In the genomic region with DNA sequence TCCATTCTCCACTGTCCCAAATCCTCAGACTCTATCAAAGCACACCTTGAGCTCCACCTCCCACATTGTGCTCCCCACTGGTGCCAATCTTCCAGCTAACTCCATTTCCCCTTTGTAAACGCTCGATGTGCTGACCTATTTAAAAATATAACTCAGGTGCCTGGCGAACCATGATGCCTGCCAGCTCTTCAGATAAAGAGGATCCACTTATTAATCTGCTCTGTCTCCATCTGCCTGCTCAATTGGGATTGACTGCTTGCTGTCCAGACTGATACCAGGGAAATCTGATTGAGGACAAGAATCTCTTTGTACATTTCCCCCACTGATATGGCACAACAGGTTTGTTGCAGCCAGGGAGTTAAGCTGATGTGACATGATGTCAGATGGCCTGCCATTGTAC, we compare ENCODE assay signal across 21 cellular contexts.
DNase-seq lines count a peak whose midpoint lies in the region; ATAC-seq and TF ChIP-seq lines count a peak whose summit lies in the region.
"Had no signal": no experiment of that assay in that cellular context is flagged by ENCODE, and none has a peak within 500 bp of the region (broad histone marks: within the 10 kb centered on the region; RNA-seq: fewer than 3 reads in every experiment).

No MANE protein-coding gene starts in this region.

- H3K79me2 ChIP-seq in GM23338 (replicated peaks; ENCODE audit: insufficient read depth) (no peaks in the 10 kb centered on the region), neural progenitor cell (ENCODE audit: low read depth) (no peaks in the 10 kb centered on the region)

- H3K4me3 Mint-ChIP-seq in GM23338 (no peak overlapping the region), brain (no peak overlapping the region), neural progenitor cell (no peak overlapping the region)

- no peak for ATAC-seq in GM23338
- ATAC-seq in GM19035 (IDR thresholded peaks at IDR 0.05; ENCODE audit: unreplicated experiment): no peak
- ATAC-seq: HCT116, Panc1 had no signal

- H3K36me3 ChIP-seq in GM23338 (ENCODE audit: insufficient read depth): no peaks in the 10 kb centered on the region
- no peaks in the 10 kb centered on the region for H3K36me3 ChIP-seq in neural progenitor cell
- H3K36me3 ChIP-seq: SJCRH30 had no signal

- H3K9me3 ChIP-seq in neural progenitor cell (ENCODE audit: low read depth): no peaks in the 10 kb centered on the region
- H3K9me3 ChIP-seq: SJCRH30 had no signal

- no peak overlapping the region for H3K9ac ChIP-seq in neural progenitor cell

- H3K27ac ChIP-seq in GM23338 (ENCODE audit: low read depth) (no peak overlapping the region), neural progenitor cell (no peak overlapping the region)
- H3K27ac ChIP-seq: SJCRH30 had no signal

- H3F3A ChIP-seq in GM23338 (replicated peaks; ENCODE audit: low read depth) (no peaks in the 10 kb centered on the region), neural progenitor cell (ENCODE audit: low read depth) (no peaks in the 10 kb centered on the region)

- DNase-seq in GM23338 (ENCODE audit: low spot score) (no peak), NCI-H510A (lab: John Stamatoyannopoulos, UW) (peak; percentile 46), neural progenitor cell (ENCODE audit: low spot score) (peak; percentile 4), NCI-H2196 (lab: John Stamatoyannopoulos, UW; ENCODE audit: unreplicated experiment) (no peak), medulla oblongata (ENCODE audit: extremely low spot score) (no peak)
- DNase-seq: ACHN, C1 segment of cervical spinal cord, DND-41, KBM-7, NCI-H1105 treated with DMSO at 0.1 percent for 48 hours, NCI-H187, NCI-H2107, NCI-H345, NCI-H774, SJCRH30, SW 1271, T-helper 2 cell had no signal

- H3K36me3 Mint-ChIP-seq in GM23338 (ENCODE audit: low read depth) (no peaks in the 10 kb centered on the region), brain (no peaks in the 10 kb centered on the region), neural progenitor cell (no peaks in the 10 kb centered on the region)

- no peaks in the 10 kb centered on the region for H3K9me3 Mint-ChIP-seq in GM23338
- H3K9me3 Mint-ChIP-seq in brain: no peaks in the 10 kb centered on the region
- no peaks in the 10 kb centered on the region for H3K9me3 Mint-ChIP-seq in neural progenitor cell

- H2AFZ ChIP-seq in GM23338 (no peak overlapping the region), neural progenitor cell (replicated peaks) (no peak overlapping the region)

- H3K9me2 ChIP-seq in GM23338 (ENCODE audit: insufficient read depth): no peaks in the 10 kb centered on the region

- no peak overlapping the region for H3K4me3 ChIP-seq in GM23338
- no peak overlapping the region for H3K4me3 ChIP-seq in neural progenitor cell
- H3K4me3 ChIP-seq: SJCRH30 had no signal

- peaks cover 52% of the 10 kb centered on the region for H3K4me1 ChIP-seq in GM23338 (ENCODE audit: insufficient read depth)
- peaks cover 28% of the 10 kb centered on the region for H3K4me1 ChIP-seq in neural progenitor cell
- H3K4me1 ChIP-seq: SJCRH30 had no signal

- no peak for TF ChIP-seq CTCF in GM23338 (conservative IDR thresholded peaks at IDR 0.05; ENCODE audit: low read depth in 2 of 2)
- TF ChIP-seq CTCF in brain (conservative IDR thresholded peaks at IDR 0.05): no peak
- TF ChIP-seq CTCF in neural progenitor cell (IDR thresholded peaks at IDR 0.05): no peak

- H3K27ac Mint-ChIP-seq in GM23338 (peak overlapping the region; percentile 7; the same call in 1 of the 2 replicates), brain (peak overlapping the region in 3 of 5 experiments; percentile 44 to 50 (median 48)), neural progenitor cell (no peak overlapping the region)

- H3K27me3 Mint-ChIP-seq in GM23338 (ENCODE audit: insufficient read depth, low read depth, poor library complexity) (no peaks in the 10 kb centered on the region), brain (peaks cover 3% of the 10 kb centered on the region), neural progenitor cell (ENCODE audit: insufficient read depth, low read depth) (no peaks in the 10 kb centered on the region)

- peaks cover 24% of the 10 kb centered on the region for H3K4me1 Mint-ChIP-seq in GM23338
- peaks cover 12% of the 10 kb centered on the region for H3K4me1 Mint-ChIP-seq in brain
- H3K4me1 Mint-ChIP-seq in neural progenitor cell: peaks cover 11% of the 10 kb centered on the region

- no peaks in the 10 kb centered on the region for H4K20me1 ChIP-seq in GM23338 (replicated peaks; ENCODE audit: insufficient read depth)
- H4K20me1 ChIP-seq in neural progenitor cell (ENCODE audit: low read depth): no peaks in the 10 kb centered on the region

- H3K27me3 ChIP-seq in GM23338 (ENCODE audit: insufficient read depth) (no peaks in the 10 kb centered on the region), neural progenitor cell (no peaks in the 10 kb centered on the region)
- H3K27me3 ChIP-seq: SJCRH30 had no signal

- no peak overlapping the region for H3K4me2 ChIP-seq in GM23338
- no peak overlapping the region for H3K4me2 ChIP-seq in neural progenitor cell

TF ChIP-seq in GM23338, 12 proteins besides CTCF, POLR2A, EP300 and RAD21 (continues in another document):
- TF ChIP-seq, protein P1, sequence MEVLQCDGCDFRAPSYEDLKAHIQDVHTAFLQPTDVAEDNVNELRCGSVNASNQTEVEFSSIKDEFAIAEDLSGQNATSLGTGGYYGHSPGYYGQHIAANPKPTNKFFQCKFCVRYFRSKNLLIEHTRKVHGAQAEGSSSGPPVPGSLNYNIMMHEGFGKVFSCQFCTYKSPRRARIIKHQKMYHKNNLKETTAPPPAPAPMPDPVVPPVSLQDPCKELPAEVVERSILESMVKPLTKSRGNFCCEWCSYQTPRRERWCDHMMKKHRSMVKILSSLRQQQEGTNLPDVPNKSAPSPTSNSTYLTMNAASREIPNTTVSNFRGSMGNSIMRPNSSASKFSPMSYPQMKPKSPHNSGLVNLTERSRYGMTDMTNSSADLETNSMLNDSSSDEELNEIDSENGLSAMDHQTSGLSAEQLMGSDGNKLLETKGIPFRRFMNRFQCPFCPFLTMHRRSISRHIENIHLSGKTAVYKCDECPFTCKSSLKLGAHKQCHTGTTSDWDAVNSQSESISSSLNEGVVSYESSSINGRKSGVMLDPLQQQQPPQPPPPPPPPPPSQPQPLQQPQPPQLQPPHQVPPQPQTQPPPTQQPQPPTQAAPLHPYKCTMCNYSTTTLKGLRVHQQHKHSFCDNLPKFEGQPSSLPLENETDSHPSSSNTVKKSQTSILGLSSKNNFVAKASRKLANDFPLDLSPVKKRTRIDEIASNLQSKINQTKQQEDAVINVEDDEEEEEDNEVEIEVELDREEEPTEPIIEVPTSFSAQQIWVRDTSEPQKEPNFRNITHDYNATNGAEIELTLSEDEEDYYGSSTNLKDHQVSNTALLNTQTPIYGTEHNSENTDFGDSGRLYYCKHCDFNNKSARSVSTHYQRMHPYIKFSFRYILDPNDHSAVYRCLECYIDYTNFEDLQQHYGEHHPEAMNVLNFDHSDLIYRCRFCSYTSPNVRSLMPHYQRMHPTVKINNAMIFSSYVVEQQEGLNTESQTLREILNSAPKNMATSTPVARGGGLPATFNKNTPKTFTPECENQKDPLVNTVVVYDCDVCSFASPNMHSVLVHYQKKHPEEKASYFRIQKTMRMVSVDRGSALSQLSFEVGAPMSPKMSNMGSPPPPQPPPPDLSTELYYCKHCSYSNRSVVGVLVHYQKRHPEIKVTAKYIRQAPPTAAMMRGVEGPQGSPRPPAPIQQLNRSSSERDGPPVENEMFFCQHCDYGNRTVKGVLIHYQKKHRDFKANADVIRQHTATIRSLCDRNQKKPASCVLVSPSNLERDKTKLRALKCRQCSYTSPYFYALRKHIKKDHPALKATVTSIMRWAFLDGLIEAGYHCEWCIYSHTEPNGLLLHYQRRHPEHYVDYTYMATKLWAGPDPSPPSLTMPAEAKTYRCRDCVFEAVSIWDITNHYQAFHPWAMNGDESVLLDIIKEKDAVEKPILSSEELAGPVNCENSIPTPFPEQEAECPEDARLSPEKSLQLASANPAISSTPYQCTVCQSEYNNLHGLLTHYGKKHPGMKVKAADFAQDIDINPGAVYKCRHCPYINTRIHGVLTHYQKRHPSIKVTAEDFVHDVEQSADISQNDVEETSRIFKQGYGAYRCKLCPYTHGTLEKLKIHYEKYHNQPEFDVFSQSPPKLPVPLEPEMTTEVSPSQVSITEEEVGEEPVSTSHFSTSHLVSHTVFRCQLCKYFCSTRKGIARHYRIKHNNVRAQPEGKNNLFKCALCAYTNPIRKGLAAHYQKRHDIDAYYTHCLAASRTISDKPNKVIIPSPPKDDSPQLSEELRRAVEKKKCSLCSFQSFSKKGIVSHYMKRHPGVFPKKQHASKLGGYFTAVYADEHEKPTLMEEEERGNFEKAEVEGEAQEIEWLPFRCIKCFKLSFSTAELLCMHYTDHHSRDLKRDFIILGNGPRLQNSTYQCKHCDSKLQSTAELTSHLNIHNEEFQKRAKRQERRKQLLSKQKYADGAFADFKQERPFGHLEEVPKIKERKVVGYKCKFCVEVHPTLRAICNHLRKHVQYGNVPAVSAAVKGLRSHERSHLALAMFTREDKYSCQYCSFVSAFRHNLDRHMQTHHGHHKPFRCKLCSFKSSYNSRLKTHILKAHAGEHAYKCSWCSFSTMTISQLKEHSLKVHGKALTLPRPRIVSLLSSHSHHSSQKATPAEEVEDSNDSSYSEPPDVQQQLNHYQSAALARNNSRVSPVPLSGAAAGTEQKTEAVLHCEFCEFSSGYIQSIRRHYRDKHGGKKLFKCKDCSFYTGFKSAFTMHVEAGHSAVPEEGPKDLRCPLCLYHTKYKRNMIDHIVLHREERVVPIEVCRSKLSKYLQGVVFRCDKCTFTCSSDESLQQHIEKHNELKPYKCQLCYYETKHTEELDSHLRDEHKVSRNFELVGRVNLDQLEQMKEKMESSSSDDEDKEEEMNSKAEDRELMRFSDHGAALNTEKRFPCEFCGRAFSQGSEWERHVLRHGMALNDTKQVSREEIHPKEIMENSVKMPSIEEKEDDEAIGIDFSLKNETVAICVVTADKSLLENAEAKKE (CRISPR knock-in tag; IDR thresholded peaks at IDR 0.05): no peak
- TF ChIP-seq CREB1 (CRISPR knock-in tag; IDR thresholded peaks at IDR 0.05; ENCODE audit: low read depth): no peak
- TF ChIP-seq ZNF331 (CRISPR knock-in tag; IDR thresholded peaks at IDR 0.05; ENCODE audit: low read depth): no peak
- no peak for TF ChIP-seq EZH2 (IDR thresholded peaks at IDR 0.05; ENCODE audit: low read depth, unreplicated experiment)
- TF ChIP-seq JUNB (IDR thresholded peaks at IDR 0.05; ENCODE audit: unreplicated experiment): no peak
- no peak for TF ChIP-seq ZNF114 (CRISPR knock-in tag; IDR thresholded peaks at IDR 0.05)
- TF ChIP-seq, protein P2, sequence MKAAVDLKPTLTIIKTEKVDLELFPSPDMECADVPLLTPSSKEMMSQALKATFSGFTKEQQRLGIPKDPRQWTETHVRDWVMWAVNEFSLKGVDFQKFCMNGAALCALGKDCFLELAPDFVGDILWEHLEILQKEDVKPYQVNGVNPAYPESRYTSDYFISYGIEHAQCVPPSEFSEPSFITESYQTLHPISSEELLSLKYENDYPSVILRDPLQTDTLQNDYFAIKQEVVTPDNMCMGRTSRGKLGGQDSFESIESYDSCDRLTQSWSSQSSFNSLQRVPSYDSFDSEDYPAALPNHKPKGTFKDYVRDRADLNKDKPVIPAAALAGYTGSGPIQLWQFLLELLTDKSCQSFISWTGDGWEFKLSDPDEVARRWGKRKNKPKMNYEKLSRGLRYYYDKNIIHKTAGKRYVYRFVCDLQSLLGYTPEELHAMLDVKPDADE (IDR thresholded peaks at IDR 0.05): no peak

Comparison
In these comparisons a context has a peak if more than half of its experiments do, and no peak if none do; other contexts are left out.
1. DNase-seq: peak in NCI-H510A (single experiment) and neural progenitor cell (single experiment); none in GM23338 (single experiment), NCI-H2196 (single experiment) and medulla oblongata (single experiment).